ENCODE assay signal across 29 cellular contexts in genomic region chr9:36053971-36054370, GRCh38. TPM values are rescaled to one million over a fixed set of nuclear protein-coding genes. Genes with fewer than 3 reads are reported as not detected.
DNase-seq lines count a peak whose midpoint lies in the region; ATAC-seq, FAIRE-seq and TF ChIP-seq lines count a peak whose summit lies in the region.
"Had no signal": no experiment of that assay in that cellular context is flagged by ENCODE, and none has a peak within 500 bp of the region (broad histone marks: within the 10 kb centered on the region; RNA-seq: fewer than 3 reads in every experiment).

No MANE protein-coding gene starts in this region.

- H3K27me3 Mint-ChIP-seq in chondrocyte (ENCODE audit: low read depth): no peaks in the 10 kb centered on the region
- H3K27me3 Mint-ChIP-seq: B cell; naive thymus-derived CD4-positive, alpha-beta T cell had no signal

- 34% methylated on average over 3 of the region's 3 CpGs for WGBS in HepG2 (ENCODE audit: low lambda C conversion rate)
- WGBS in right lobe of liver (ENCODE audit: insufficient coverage, low coverage, low lambda C conversion rate, missing lambda C conversion rate): 43% methylated on average over 3 of the region's 3 CpGs
- WGBS in hepatocyte (ENCODE audit: low lambda C conversion rate, missing lambda C conversion rate): 8% methylated on average over 3 of the region's 3 CpGs

- no TSS peak for BruUV-seq in HepG2 (replicated peaks; lab: Mats Ljungman, UMichigan)

- H3K27ac Mint-ChIP-seq in chondrocyte (ENCODE audit: unreplicated experiment): peak overlapping the region; percentile 13
- H3K27ac Mint-ChIP-seq: B cell; CD8-positive, alpha-beta T cell; T-helper 1 cell treated with Interleukin-12 subunit alpha and Interleukin-12 subunit beta and Interleukin-4 antibody, amounts not matched to agents 30 μg/mL and 1 μg/mL, for 36 hours had no signal

- H3K4me1 Mint-ChIP-seq in chondrocyte (ENCODE audit: low read depth): peaks cover 7% of the 10 kb centered on the region
- H3K4me1 Mint-ChIP-seq: B cell had no signal

- DNase-seq in HepG2 (ENCODE audit: low spot score): peak; percentile 16
- DNase-seq in right lobe of liver: no peak
- DNase-seq in chondrocyte (ENCODE audit: low spot score): no peak
- DNase-seq in kidney glomerular epithelial cell (lab: John Stamatoyannopoulos, UW): peak; percentile 31
- no peak for DNase-seq in urothelium cell line (ENCODE audit: low spot score)
- no peak for DNase-seq in occipital lobe (lab: John Stamatoyannopoulos, UW)
- no peak for DNase-seq in hepatocyte (ENCODE audit: low spot score)
- DNase-seq: activated gamma-delta T cell; CD8-positive, alpha-beta T cell; cerebellar nuclear complex; DMS 273 treated with DMSO at 0.1 percent for 48 hours; effector CD8-positive, alpha-beta T cell; foreskin fibroblast; heart right ventricle; naive thymus-derived CD4-positive, alpha-beta T cell; NCI-H1092; NCI-H1694 treated with DMSO at 0.1 percent for 48 hours; NCI-H2171 treated with DMSO at 0.1 percent for 48 hours; NCI-H524 treated with DMSO at 0.1 percent for 48 hours; ovary; spleen had no signal

- CTCF ChIA-PET in HepG2 (lab: Yijun Ruan, JAX; ENCODE audit: low intra/inter-chr PET ratio, low total read pairs): no interaction called here

- TF ChIP-seq EP300 in HepG2 (IDR thresholded peaks at IDR 0.05; ENCODE audit: low read depth in 2 of 2, low read length in 2 of 2): no peak
- TF ChIP-seq EP300 in HepG2 (CRISPR knock-in tag; IDR thresholded peaks at IDR 0.05; ENCODE audit: borderline replicate concordance): no peak

- H3K27me3 ChIP-seq in HepG2 (ENCODE audit: control insufficient read depth in 1 of 2, insufficient read depth in 2 of 2, low read length in 2 of 2): no peaks in the 10 kb centered on the region
- H3K27me3 ChIP-seq in right lobe of liver: no peaks in the 10 kb centered on the region
- H3K27me3 ChIP-seq in hepatocyte: no peaks in the 10 kb centered on the region
- H3K27me3 ChIP-seq: heart right ventricle, ovary, spleen, tibial nerve had no signal

- no peaks in the 10 kb centered on the region for H4K20me1 ChIP-seq in HepG2 (ENCODE audit: insufficient read depth, low read length)
- H4K20me1 ChIP-seq in hepatocyte (ENCODE audit: insufficient read depth, poor library complexity, severe bottlenecking): no peaks in the 10 kb centered on the region

- H3K4me1 ChIP-seq in HepG2 (ENCODE audit: insufficient read depth, low read length) (peaks cover 8% of the 10 kb centered on the region), right lobe of liver (no peaks in the 10 kb centered on the region), hepatocyte (ENCODE audit: insufficient read depth) (peaks cover 7% of the 10 kb centered on the region)
- H3K4me1 ChIP-seq: spleen had no signal

- TF ChIP-seq CTCF in HepG2 (CRISPR knock-in tag; IDR thresholded peaks at IDR 0.05): no peak
- no peak for TF ChIP-seq CTCF in right lobe of liver (IDR thresholded peaks at IDR 0.05)
- TF ChIP-seq CTCF in chondrocyte (IDR thresholded peaks at IDR 0.05): no peak
- TF ChIP-seq CTCF in hepatocyte (IDR thresholded peaks at IDR 0.05; ENCODE audit: poor library complexity): no peak

- H3K9me3 Mint-ChIP-seq in chondrocyte (ENCODE audit: low read depth): no peaks in the 10 kb centered on the region
- H3K9me3 Mint-ChIP-seq: CD8-positive, alpha-beta T cell; naive thymus-derived CD4-positive, alpha-beta T cell; T-helper 1 cell treated with Interleukin-12 subunit alpha and Interleukin-12 subunit beta and Interleukin-4 antibody, amounts not matched to agents 30 μg/mL and 1 μg/mL, for 36 hours had no signal

- no peak for ATAC-seq in HepG2
- ATAC-seq in right lobe of liver: no peak
- ATAC-seq in HG03457 (IDR thresholded peaks at IDR 0.05; ENCODE audit: unreplicated experiment): no peak
- ATAC-seq: CD8-positive, alpha-beta T cell; esophagus mucosa; heart right ventricle; left lobe of liver; naive thymus-derived CD4-positive, alpha-beta T cell had no signal

- H3K9me3 ChIP-seq in HepG2 (ENCODE audit: low read length): no peaks in the 10 kb centered on the region
- H3K9me3 ChIP-seq in right lobe of liver: no peaks in the 10 kb centered on the region
- H3K9me3 ChIP-seq in hepatocyte (ENCODE audit: low read depth): no peaks in the 10 kb centered on the region
- H3K9me3 ChIP-seq: heart right ventricle, ovary, spleen, tibial nerve had no signal

- TF ChIP-seq POLR2A in HepG2 (IDR thresholded peaks at IDR 0.05; ENCODE audit: insufficient read depth in 1 of 2, low read depth in 2 of 2, low read length in 2 of 2) (no peak), right lobe of liver (IDR thresholded peaks at IDR 0.05) (no peak)

- H3K4me3 ChIP-seq in HepG2 (replicated peaks in 1 of 3; ENCODE audit: insufficient read depth in 1 of 3, low read depth in 2 of 3, low read length in 3 of 3): no peak overlapping the region
- H3K4me3 ChIP-seq in right lobe of liver: no peak overlapping the region
- H3K4me3 ChIP-seq in hepatocyte: no peak overlapping the region
- H3K4me3 ChIP-seq: heart right ventricle, ovary, spleen, tibial nerve had no signal

- peaks cover 5% of the 10 kb centered on the region for H3K36me3 Mint-ChIP-seq in chondrocyte (ENCODE audit: low read depth)

- no peak overlapping the region for H3K27ac ChIP-seq in HepG2 (ENCODE audit: extremely low read length, insufficient read depth, low read length)
- no peak overlapping the region for H3K27ac ChIP-seq in right lobe of liver
- H3K27ac ChIP-seq in hepatocyte: no peak overlapping the region
- H3K27ac ChIP-seq: heart right ventricle, ovary, spleen, tibial nerve had no signal

- POLR2A ChIA-PET in HepG2 (lab: Yijun Ruan, JAX): no interaction called here

- no peak overlapping the region for H2AFZ ChIP-seq in HepG2 (ENCODE audit: low read length)
- H2AFZ ChIP-seq in hepatocyte: no peak overlapping the region

- H3K36me3 ChIP-seq in HepG2 (replicated peaks in 1 of 2; ENCODE audit: control insufficient read depth in 1 of 2, insufficient read depth in 2 of 2, low read length in 2 of 2): no peaks in the 10 kb centered on the region
- no peaks in the 10 kb centered on the region for H3K36me3 ChIP-seq in right lobe of liver
- H3K36me3 ChIP-seq in hepatocyte (replicated peaks; ENCODE audit: insufficient read depth, low read depth): no peaks in the 10 kb centered on the region
- H3K36me3 ChIP-seq: ovary, tibial nerve had no signal

- intact Hi-C loops in HepG2 (cut with micrococcal nuclease; ENCODE audit: unreplicated experiment) (no loop called here), right lobe of liver (cut with DNase I) (no loop called here)

- H3K4me2 ChIP-seq in HepG2 (ENCODE audit: low read depth, low read length) (no peak overlapping the region), hepatocyte (no peak overlapping the region)

- no peak for TF ChIP-seq RAD21 in HepG2 (CRISPR knock-in tag; IDR thresholded peaks at IDR 0.05)

- no peak overlapping the region for H3K4me3 Mint-ChIP-seq in chondrocyte (ENCODE audit: unreplicated experiment)
- H3K4me3 Mint-ChIP-seq: B cell; CD8-positive, alpha-beta T cell; naive thymus-derived CD4-positive, alpha-beta T cell; T-helper 1 cell treated with Interleukin-12 subunit alpha and Interleukin-12 subunit beta and Interleukin-4 antibody, amounts not matched to agents 30 μg/mL and 1 μg/mL, for 36 hours had no signal

- in situ Hi-C loops in HepG2 (cut with HindIII; ENCODE audit: extremely low pct_ligation_motif_present, low pct_unique_long_range_greater_than_20kb): no loop called here

- H3K9me2 ChIP-seq in hepatocyte (replicated peaks; ENCODE audit: insufficient read depth): no peaks in the 10 kb centered on the region

- no peak overlapping the region for H3K9ac ChIP-seq in HepG2 (ENCODE audit: insufficient read depth, low read depth, low read length)

- FAIRE-seq in HepG2 (lab: Jason Lieb, UNC) (no peak), urothelium cell line (lab: Jason Lieb, UNC) (peak; percentile 20)
- FAIRE-seq: A204.1, GM12892 had no signal

- H3K79me2 ChIP-seq in HepG2 (ENCODE audit: insufficient read depth, low read length): no peaks in the 10 kb centered on the region
- H3K79me2 ChIP-seq in hepatocyte: peaks cover 3% of the 10 kb centered on the region

TF ChIP-seq in HepG2, 621 proteins besides CTCF, POLR2A, EP300 and RAD21 (continues in another document):
- TF ChIP-seq KDM3A (CRISPR knock-in tag; IDR thresholded peaks at IDR 0.05; ENCODE audit: low read depth) (no peak), TP53 (CRISPR knock-in tag; conservative IDR thresholded peaks at IDR 0.05) (no peak)

RNA-seq across cellular contexts. Expression of gene RECK, which starts 17.3 kb away (rescaled TPM):
- 2.3 and 3.1 TPM in 2 replicates for total RNA-seq in HepG2 (2016; rRNA removed; fragmentation: Illumina TruSeq; extraction: Trizol)
- total RNA-seq in HepG2 (2016; cell fraction: cytosol; rRNA removed; fragmentation: Illumina TruSeq; extraction: Trizol; ENCODE audit: low read depth): 2.0 and 3.0 TPM in 2 replicates
- total RNA-seq in HepG2 (2016; cell fraction: insoluble cytoplasmic fraction; rRNA removed; fragmentation: Illumina TruSeq; extraction: Trizol): 2.5 and 3.3 TPM in 2 replicates
- 2.6 and 3.6 TPM in 2 replicates for total RNA-seq in HepG2 (2016; cell fraction: membrane; rRNA removed; fragmentation: Illumina TruSeq; extraction: Trizol)
- 2.1 and 3.0 TPM in 2 replicates for total RNA-seq in HepG2 (2016; cell fraction: nucleus; rRNA removed; fragmentation: Illumina TruSeq; extraction: Trizol)
- polyA plus RNA-seq in HepG2 (2011; rRNA removed): 4.8 and 5.1 TPM in 2 replicates
- polyA plus RNA-seq in HepG2 (2011; cell fraction: cytosol; rRNA removed): 3.0 and 4.2 TPM in 2 replicates
- polyA plus RNA-seq in HepG2 (2011; cell fraction: nucleus; rRNA removed): 1.7 and 2.0 TPM in 2 replicates
- 4.0 and 5.9 TPM in 2 replicates for polyA plus RNA-seq in HepG2 (2012)
- polyA plus RNA-seq in HepG2 (2016; cell fraction: cytosol; fragmentation: Illumina TruSeq; extraction: Trizol; ENCODE audit: low read depth): 3.6 and 5.0 TPM in 2 replicates
- polyA plus RNA-seq in HepG2 (2016; cell fraction: insoluble cytoplasmic fraction; fragmentation: Illumina TruSeq; extraction: Trizol; ENCODE audit: low read depth): 3.2 and 3.4 TPM in 2 replicates
- 3.2 and 4.2 TPM in 2 replicates for polyA plus RNA-seq in HepG2 (2016; cell fraction: membrane; fragmentation: Illumina TruSeq; extraction: Trizol; ENCODE audit: low read depth)
- 5.2 and 6.8 TPM in 2 replicates for polyA plus RNA-seq in HepG2 (2016; cell fraction: nucleus; fragmentation: Illumina TruSeq; extraction: Trizol; ENCODE audit: insufficient read depth, low read depth)
- polyA minus RNA-seq in HepG2 (2011; rRNA and poly(A)+ RNA removed; ENCODE audit: low replicate concordance): 1.0 and 3.0 TPM in 2 replicates
- polyA minus RNA-seq in HepG2 (2011; cell fraction: cytosol; rRNA and poly(A)+ RNA removed): 2.1 and 2.7 TPM in 2 replicates
- 3.0 and 4.0 TPM in 2 replicates for polyA minus RNA-seq in HepG2 (2011; cell fraction: nucleus; rRNA and poly(A)+ RNA removed)
- total RNA-seq in right lobe of liver: 1 to 10 TPM; 2.0 to 6.2 (median 2.6) TPM
- 33.5 to 66.6 TPM (median 33.5 TPM) in 3 replicates for total RNA-seq in chondrocyte
- 7.5 TPM for total RNA-seq in occipital lobe
- total RNA-seq in hepatocyte: 11.2 and 15.3 TPM in 2 replicates
- 13.5 and 13.7 TPM in 2 replicates for polyA plus RNA-seq in hepatocyte

Comparison
In these comparisons a context has a peak if more than half of its experiments do, and no peak if none do; other contexts are left out.
1. DNase-seq: peak in HepG2 (single experiment) and kidney glomerular epithelial cell (single experiment); none in right lobe of liver (0 of 3), chondrocyte (single experiment), urothelium cell line (single experiment), occipital lobe (single experiment) and hepatocyte (single experiment).